In the genomic region with DNA sequence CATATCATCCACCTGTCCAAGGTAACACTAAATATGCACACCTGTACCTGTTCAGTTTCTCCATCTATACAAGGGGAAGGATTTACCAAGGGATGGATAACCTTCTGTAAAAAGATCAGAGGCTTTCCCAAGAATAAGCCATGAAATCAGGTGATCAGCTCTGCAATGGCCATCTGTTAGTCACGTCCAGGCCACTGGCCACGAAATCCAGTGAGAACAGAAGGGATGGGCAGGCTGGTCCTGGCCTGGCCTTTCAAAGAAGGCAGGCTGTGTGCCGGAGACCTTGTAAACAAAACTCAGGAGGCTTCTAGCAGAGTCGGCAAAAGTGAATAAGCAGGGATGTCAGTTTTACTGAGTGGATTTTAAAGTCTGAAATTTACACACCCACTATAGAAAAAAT, we compare ENCODE assay signal across 11 cellular contexts.
DNase-seq lines count a peak whose midpoint lies in the region; ATAC-seq and TF ChIP-seq lines count a peak whose summit lies in the region.
"Had no signal": no experiment of that assay in that cellular context is flagged by ENCODE, and none has a peak within 500 bp of the region (broad histone marks: within the 10 kb centered on the region; RNA-seq: fewer than 3 reads in every experiment).

No MANE protein-coding gene starts in this region.

- H3K9me3 ChIP-seq in T-helper 17 cell (ENCODE audit: control insufficient read depth, low read length, poor library complexity, severe bottlenecking) (no peaks in the 10 kb centered on the region), stomach (no peaks in the 10 kb centered on the region)
- H3K9me3 ChIP-seq: left lung had no signal

- no peak for TF ChIP-seq POLR2A in stomach (IDR thresholded peaks at IDR 0.05)

- H3K4me1 Mint-ChIP-seq in activated naive CD4-positive, alpha-beta T cell treated with anti-CD3 and anti-CD28 coated beads for 36 hours (ENCODE audit: low read depth), result peaks cover 19% of the 10 kb centered on the region
- H3K4me1 Mint-ChIP-seq in T-helper 17 cell, result peaks cover 19% of the 10 kb centered on the region

- CTCF ChIA-PET in activated naive CD4-positive, alpha-beta T cell treated with anti-CD3 and anti-CD28 coated beads for 36 hours (lab: Charles Lee), result interaction anchor here (0.8 to 1.3 kb wide), 4 partner anchors 9 to 31 kb away, joined by 3 to 6 read pairs (median 4); no protein-coding TSS in a partner anchor

- no peaks in the 10 kb centered on the region for H3K27me3 Mint-ChIP-seq in activated naive CD4-positive, alpha-beta T cell treated with anti-CD3 and anti-CD28 coated beads for 36 hours (ENCODE audit: low read depth)
- no peaks in the 10 kb centered on the region for H3K27me3 Mint-ChIP-seq in T-helper 17 cell

- H3K4me3 Mint-ChIP-seq in activated naive CD4-positive, alpha-beta T cell treated with anti-CD3 and anti-CD28 coated beads for 36 hours, result peak overlapping the region; percentile 1
- peak overlapping the region; percentile 65 for H3K4me3 Mint-ChIP-seq in T-helper 17 cell

- 45 to 62% (median 59%) methylated on average over 4 of the region's 4 CpGs for WGBS in stomach, 5 donors

- no peaks in the 10 kb centered on the region for H3K27me3 ChIP-seq in stomach
- H3K27me3 ChIP-seq: brain microvascular endothelial cell, left lung had no signal

- intact Hi-C loops in activated naive CD4-positive, alpha-beta T cell treated with anti-CD3 and anti-CD28 coated beads for 36 hours (cut with micrococcal nuclease), result loop anchor here (5.0 to 10.0 kb wide), 2 partner anchors 216 to 304 kb away; no protein-coding TSS in a partner anchor
- intact Hi-C loops in stomach (cut with DNase I; ENCODE audit: low total_unique reads) (no loop called here), left colon (cut with DNase I, micrococcal nuclease) (no loop called here)

- TF ChIP-seq EP300 in stomach (IDR thresholded peaks at IDR 0.05), result no peak

- peaks cover 3% of the 10 kb centered on the region for H3K36me3 Mint-ChIP-seq in activated naive CD4-positive, alpha-beta T cell treated with anti-CD3 and anti-CD28 coated beads for 36 hours (ENCODE audit: low read depth)
- peaks cover 7 to 9% of the 10 kb centered on the region in 2 donors for H3K36me3 Mint-ChIP-seq in activated naive CD4-positive, alpha-beta T cell treated with anti-CD3 and anti-CD28 coated beads, Interleukin-2, amount 50 U/mL, for 72 hours
- H3K36me3 Mint-ChIP-seq in T-helper 17 cell (ENCODE audit: low read depth), result no peaks in the 10 kb centered on the region

- peaks cover 12 to 38% (median 26%) of the 10 kb centered on the region in 4 donors for H3K4me1 ChIP-seq in stomach

- peak overlapping the region in 3 of 5 donors; percentile 27 to 57 (median 42) for H3K27ac ChIP-seq in stomach
- H3K27ac ChIP-seq: brain microvascular endothelial cell had no signal

- no peak for DNase-seq in activated naive CD4-positive, alpha-beta T cell treated with anti-CD3 and anti-CD28 coated beads for 36 hours
- no peak for DNase-seq in activated naive CD4-positive, alpha-beta T cell treated with anti-CD3 and anti-CD28 coated beads, Interleukin-2, amount 50 U/mL, for 72 hours (ENCODE audit: low spot score in 2 of 2)
- DNase-seq in T-helper 17 cell, result no peak
- DNase-seq in fibroblast of peridontal ligament (ENCODE audit: extremely low read depth), result peak; percentile 15
- DNase-seq in stomach, result no peak
- DNase-seq in NCI-H1092 treated with DMSO at 0.1 percent for 48 hours (lab: John Stamatoyannopoulos, UW), result no peak
- no peak for DNase-seq in DMS 273 treated with DMSO at 0.1 percent for 48 hours (lab: John Stamatoyannopoulos, UW)
- no peak for DNase-seq in left colon
- DNase-seq: NCI-H226 had no signal

- no peak overlapping the region for H3K4me3 ChIP-seq in stomach

- no peak overlapping the region for H3K27ac Mint-ChIP-seq in activated naive CD4-positive, alpha-beta T cell treated with anti-CD3 and anti-CD28 coated beads for 36 hours
- no peak overlapping the region for H3K27ac Mint-ChIP-seq in activated naive CD4-positive, alpha-beta T cell treated with anti-CD3 and anti-CD28 coated beads, Interleukin-2, amount 50 U/mL, for 72 hours
- H3K27ac Mint-ChIP-seq in T-helper 17 cell, result peak overlapping the region; percentile 32

- TF ChIP-seq CTCF in stomach (IDR thresholded peaks at IDR 0.05), result no peak

- H3K9me3 Mint-ChIP-seq in activated naive CD4-positive, alpha-beta T cell treated with anti-CD3 and anti-CD28 coated beads for 36 hours, result no peaks in the 10 kb centered on the region
- H3K9me3 Mint-ChIP-seq in activated naive CD4-positive, alpha-beta T cell treated with anti-CD3 and anti-CD28 coated beads, Interleukin-2, amount 50 U/mL, for 72 hours, result no peaks in the 10 kb centered on the region

- peaks cover 0 to 4% (median 0%) of the 10 kb centered on the region in 4 donors for H3K36me3 ChIP-seq in stomach
- H3K36me3 ChIP-seq: brain microvascular endothelial cell, left lung had no signal

- ATAC-seq in activated naive CD4-positive, alpha-beta T cell treated with anti-CD3 and anti-CD28 coated beads, Interleukin-2, amount 50 U/mL, for 72 hours, result no peak
- ATAC-seq in T-helper 17 cell (no peak), left colon (no peak)
